In the genomic region with DNA sequence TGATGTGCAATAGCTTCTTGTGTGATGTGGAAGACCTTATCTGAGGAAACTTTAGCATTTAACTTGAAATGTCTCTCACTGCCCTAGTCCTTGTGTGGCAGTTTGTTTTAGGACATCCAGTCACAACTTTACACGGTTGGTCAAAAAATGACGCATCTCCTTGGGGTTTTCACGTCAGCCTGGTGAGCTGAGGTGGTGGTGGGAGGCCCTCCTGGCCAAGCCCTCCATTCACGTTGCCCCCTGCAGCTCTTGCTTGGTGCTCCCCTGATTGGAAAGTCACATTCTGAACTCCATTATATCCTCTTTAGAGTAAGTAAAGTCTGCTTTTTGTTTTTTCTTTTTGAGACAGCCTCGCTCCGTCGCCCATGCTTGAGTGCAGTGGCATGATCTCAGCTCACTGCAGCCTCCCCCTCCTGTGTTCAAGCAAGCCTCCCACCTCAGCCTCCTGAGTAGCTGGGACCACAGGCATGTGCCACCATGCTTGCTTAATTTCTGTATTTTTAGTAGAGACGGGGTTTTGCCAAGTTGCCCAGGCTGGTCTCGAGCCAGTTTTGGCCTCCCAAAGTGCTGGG, we compare ENCODE assay signal across 9 cellular contexts. TPM values are rescaled to one million over a fixed set of nuclear protein-coding genes. Genes with fewer than 3 reads are reported as not detected.
A peak's percentile ranks its signal among the peaks of the same experiment; 100 is the strongest.
DNase-seq lines count a peak whose midpoint lies in the region; ATAC-seq and TF ChIP-seq lines count a peak whose summit lies in the region.
"Had no signal": no experiment of that assay in that cellular context is flagged by ENCODE, and none has a peak within 500 bp of the region (broad histone marks: within the 10 kb centered on the region; RNA-seq: fewer than 3 reads in every experiment).

No MANE protein-coding gene starts in this region.

- peaks cover 3% of the 10 kb centered on the region for H3K4me1 ChIP-seq in Panc1 (ENCODE audit: control insufficient read depth, insufficient read depth, low read length)
- no peaks in the 10 kb centered on the region for H3K4me1 ChIP-seq in mesodermal cell (ENCODE audit: control insufficient read depth, insufficient read depth, low read length, poor library complexity, severe bottlenecking)

- H3K27ac ChIP-seq in Panc1 (ENCODE audit: low read length) (no peak overlapping the region), mesodermal cell (ENCODE audit: low read depth, low read length, severe bottlenecking) (peak overlapping the region; percentile 16)
- H3K27ac ChIP-seq: adrenal gland had no signal

- ATAC-seq in Panc1 (peak; percentile 22), GM18867 (IDR thresholded peaks at IDR 0.05; ENCODE audit: unreplicated experiment) (no peak)
- ATAC-seq: left lobe of liver had no signal

- in situ Hi-C loops in Panc1 (cut with HindIII; ENCODE audit: low pct_unique_long_range_greater_than_20kb, low sequenced_read_pairs), result no loop called here

- POLR2A ChIA-PET in Panc1 (lab: Charles Lee), result interaction anchor here (0.6 kb wide), 1 partner anchor 11 kb away, joined by 3 read pairs; no protein-coding TSS in a partner anchor

- intact Hi-C loops in activated CD4-positive, alpha-beta T cell treated with anti-CD3 and anti-CD28 coated beads, Interleukin-2, amount 10 ng/mL, durations not matched to agents 24 days and 14 days (cut with micrococcal nuclease), result no loop called here
- intact Hi-C loops in Panc1 (cut with micrococcal nuclease; ENCODE audit: unreplicated experiment), result no loop called here

- H3K9me3 ChIP-seq in Panc1 (ENCODE audit: control insufficient read depth, insufficient read depth, low read depth, low read length), result no peaks in the 10 kb centered on the region
- no peaks in the 10 kb centered on the region for H3K9me3 ChIP-seq in mesodermal cell (ENCODE audit: control insufficient read depth, low read length)
- H3K9me3 ChIP-seq: adrenal gland had no signal

- no peaks in the 10 kb centered on the region for H3K9me3 Mint-ChIP-seq in activated CD4-positive, alpha-beta T cell treated with anti-CD3 and anti-CD28 coated beads, Interleukin-2, amount 10 ng/mL, durations not matched to agents 24 days and 14 days

- BruUV-seq in Panc1 (replicated peaks; lab: Mats Ljungman, UMichigan), result no TSS peak

- DNase-seq in activated CD4-positive, alpha-beta T cell treated with anti-CD3 and anti-CD28 coated beads, Interleukin-2, amount 10 ng/mL, durations not matched to agents 24 days and 14 days, result no peak
- no peak for DNase-seq in activated CD4-positive, alpha-beta T cell treated with anti-CD3 and anti-CD28 coated beads for 48 hours
- no peak for DNase-seq in Panc1 (ENCODE audit: low read depth, low spot score)
- DNase-seq in NCI-H2196 treated with DMSO at 0.1 percent for 48 hours (lab: John Stamatoyannopoulos, UW; ENCODE audit: unreplicated experiment), result no peak
- DNase-seq: adrenal gland, cerebellar nuclear complex had no signal

- H3K4me3 ChIP-seq in Panc1 (ENCODE audit: low read depth in 2 of 2, low read length in 2 of 2) (no peak overlapping the region), mesodermal cell (ENCODE audit: extremely low read depth, insufficient read depth, low read length, poor library complexity, severe bottlenecking) (no peak overlapping the region)
- H3K4me3 ChIP-seq: adrenal gland had no signal

- CTCF ChIA-PET in Panc1 (lab: Charles Lee), result interaction anchor here (0.6 to 1.1 kb wide), 2 partner anchors 27 to 200 kb away, joined by 6 to 7 read pairs; no protein-coding TSS in a partner anchor

- TF ChIP-seq CTCF in Panc1 (IDR thresholded peaks at IDR 0.05), result no peak

- H3K36me3 Mint-ChIP-seq in activated CD4-positive, alpha-beta T cell treated with anti-CD3 and anti-CD28 coated beads, Interleukin-2, amount 10 ng/mL, durations not matched to agents 24 days and 14 days (ENCODE audit: low read depth), result peaks cover 61% of the 10 kb centered on the region

- H3K36me3 ChIP-seq in Panc1 (ENCODE audit: control insufficient read depth, insufficient read depth, low read length) (peaks cover 32% of the 10 kb centered on the region), mesodermal cell (ENCODE audit: control insufficient read depth, insufficient read depth, low read length) (peaks cover 83% of the 10 kb centered on the region)

- peaks cover 14% of the 10 kb centered on the region for H3K4me1 Mint-ChIP-seq in activated CD4-positive, alpha-beta T cell treated with anti-CD3 and anti-CD28 coated beads, Interleukin-2, amount 10 ng/mL, durations not matched to agents 24 days and 14 days

- H3K27me3 Mint-ChIP-seq in activated CD4-positive, alpha-beta T cell treated with anti-CD3 and anti-CD28 coated beads, Interleukin-2, amount 10 ng/mL, durations not matched to agents 24 days and 14 days, result no peaks in the 10 kb centered on the region

- H3K27ac Mint-ChIP-seq in activated CD4-positive, alpha-beta T cell treated with anti-CD3 and anti-CD28 coated beads, Interleukin-2, amount 10 ng/mL, durations not matched to agents 24 days and 14 days, result peak overlapping the region; percentile 58

- no peaks in the 10 kb centered on the region for H3K27me3 ChIP-seq in Panc1 (ENCODE audit: control insufficient read depth, insufficient read depth, low read length)
- H3K27me3 ChIP-seq: adrenal gland had no signal

- H3K4me3 Mint-ChIP-seq in activated CD4-positive, alpha-beta T cell treated with anti-CD3 and anti-CD28 coated beads, Interleukin-2, amount 10 ng/mL, durations not matched to agents 24 days and 14 days, result no peak overlapping the region

- 90 to 95% methylated on average over 4 to 6 of the region's 9 CpGs for WGBS in mesodermal cell (ENCODE audit: insufficient coverage in 2 of 2), 2 experiments

RNA-seq across cellular contexts. Expression of a gene that starts 7.5 kb away (rescaled TPM):
- total RNA-seq in activated CD4-positive, alpha-beta T cell treated with anti-CD3 and anti-CD28 coated beads, Interleukin-2, amount 10 ng/mL, durations not matched to agents 24 days and 14 days, result 1,086 and 1,108 TPM in 2 replicates
- total RNA-seq in Panc1 (2021; ENCODE audit: unreplicated experiment), result 726 TPM
- 865 TPM for polyA plus RNA-seq in Panc1 (2012; ENCODE audit: insufficient read length)
- 684 TPM for polyA plus RNA-seq in mesodermal cell (2013, experiment 1 of 2)
- 616 TPM for polyA plus RNA-seq in mesodermal cell (2013, experiment 2 of 2)

RNA-seq across cellular contexts. Expression of a gene that starts 12.3 kb away (rescaled TPM):
- 57.9 and 59.8 TPM in 2 replicates for total RNA-seq in activated CD4-positive, alpha-beta T cell treated with anti-CD3 and anti-CD28 coated beads, Interleukin-2, amount 10 ng/mL, durations not matched to agents 24 days and 14 days
- total RNA-seq in Panc1 (2021; ENCODE audit: unreplicated experiment), result 60.3 TPM
- polyA plus RNA-seq in Panc1 (2012; ENCODE audit: insufficient read length), result 83.3 TPM
- polyA plus RNA-seq in mesodermal cell (2013, experiment 1 of 2), result 47.6 TPM
- 48.9 TPM for polyA plus RNA-seq in mesodermal cell (2013, experiment 2 of 2)

RNA-seq across cellular contexts. Expression of a gene that starts 12.5 kb away (rescaled TPM):
- total RNA-seq in activated CD4-positive, alpha-beta T cell treated with anti-CD3 and anti-CD28 coated beads, Interleukin-2, amount 10 ng/mL, durations not matched to agents 24 days and 14 days, result 42.9 and 43.1 TPM in 2 replicates
- 64.5 TPM for total RNA-seq in Panc1 (2021; ENCODE audit: unreplicated experiment)
- 58.1 TPM for polyA plus RNA-seq in Panc1 (2012; ENCODE audit: insufficient read length)
- polyA plus RNA-seq in mesodermal cell (2013, experiment 1 of 2), result 47.3 TPM
- 37.1 TPM for polyA plus RNA-seq in mesodermal cell (2013, experiment 2 of 2)

RNA-seq across cellular contexts. Expression of a gene that starts 32.4 kb away (rescaled TPM):
- total RNA-seq in activated CD4-positive, alpha-beta T cell treated with anti-CD3 and anti-CD28 coated beads, Interleukin-2, amount 10 ng/mL, durations not matched to agents 24 days and 14 days, result 99.4 and 106 TPM in 2 replicates
- 94.9 TPM for total RNA-seq in Panc1 (2021; ENCODE audit: unreplicated experiment)
- 49.8 TPM for polyA plus RNA-seq in Panc1 (2012; ENCODE audit: insufficient read length)
- polyA plus RNA-seq in mesodermal cell (2013, experiment 1 of 2), result 16.0 TPM
- 13.2 TPM for polyA plus RNA-seq in mesodermal cell (2013, experiment 2 of 2)
